1 cellular context compared by ENCODE assay signal in the genomic region with DNA sequence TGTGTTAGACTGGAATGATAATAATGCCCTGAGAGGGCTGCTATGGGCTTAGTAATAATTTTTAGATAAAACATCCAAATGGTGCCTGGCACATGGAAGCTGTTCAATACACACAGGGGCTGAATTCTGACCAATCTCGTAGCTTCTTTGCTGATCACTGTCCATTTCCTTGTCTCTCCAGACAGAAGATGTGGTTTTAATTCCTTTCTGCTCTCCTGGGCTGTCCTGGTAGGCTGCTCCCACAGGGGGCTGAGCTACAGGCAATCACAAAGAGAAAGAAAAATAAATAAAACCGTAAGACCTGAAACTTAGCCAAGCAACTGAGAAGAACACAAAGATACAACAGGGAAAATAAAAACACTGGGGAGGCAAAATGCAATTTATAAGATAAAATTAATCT.
TF ChIP-seq lines count a peak whose summit lies in the region.

No MANE protein-coding gene starts in this region.

TF ChIP-seq in IMR-90, 13 proteins besides CTCF, POLR2A, EP300 and RAD21:
- TF ChIP-seq RFX5 (IDR thresholded peaks at IDR 0.05; ENCODE audit: low read depth, low read length), result no peak
- TF ChIP-seq, protein P1, sequence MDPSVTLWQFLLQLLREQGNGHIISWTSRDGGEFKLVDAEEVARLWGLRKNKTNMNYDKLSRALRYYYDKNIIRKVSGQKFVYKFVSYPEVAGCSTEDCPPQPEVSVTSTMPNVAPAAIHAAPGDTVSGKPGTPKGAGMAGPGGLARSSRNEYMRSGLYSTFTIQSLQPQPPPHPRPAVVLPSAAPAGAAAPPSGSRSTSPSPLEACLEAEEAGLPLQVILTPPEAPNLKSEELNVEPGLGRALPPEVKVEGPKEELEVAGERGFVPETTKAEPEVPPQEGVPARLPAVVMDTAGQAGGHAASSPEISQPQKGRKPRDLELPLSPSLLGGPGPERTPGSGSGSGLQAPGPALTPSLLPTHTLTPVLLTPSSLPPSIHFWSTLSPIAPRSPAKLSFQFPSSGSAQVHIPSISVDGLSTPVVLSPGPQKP (IDR thresholded peaks at IDR 0.05; ENCODE audit: borderline replicate concordance, low read depth, low read length), result no peak
- peak; percentile 49; the same call in 1 of the 2 replicates for TF ChIP-seq MAZ (IDR thresholded peaks at IDR 0.05; ENCODE audit: borderline replicate concordance, low read depth, low read length)
- TF ChIP-seq, protein P2, sequence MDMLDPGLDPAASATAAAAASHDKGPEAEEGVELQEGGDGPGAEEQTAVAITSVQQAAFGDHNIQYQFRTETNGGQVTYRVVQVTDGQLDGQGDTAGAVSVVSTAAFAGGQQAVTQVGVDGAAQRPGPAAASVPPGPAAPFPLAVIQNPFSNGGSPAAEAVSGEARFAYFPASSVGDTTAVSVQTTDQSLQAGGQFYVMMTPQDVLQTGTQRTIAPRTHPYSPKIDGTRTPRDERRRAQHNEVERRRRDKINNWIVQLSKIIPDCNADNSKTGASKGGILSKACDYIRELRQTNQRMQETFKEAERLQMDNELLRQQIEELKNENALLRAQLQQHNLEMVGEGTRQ (IDR thresholded peaks at IDR 0.05; ENCODE audit: low read depth, low read length), result no peak
